1 cellular context compared by ENCODE assay signal in the genomic region with DNA sequence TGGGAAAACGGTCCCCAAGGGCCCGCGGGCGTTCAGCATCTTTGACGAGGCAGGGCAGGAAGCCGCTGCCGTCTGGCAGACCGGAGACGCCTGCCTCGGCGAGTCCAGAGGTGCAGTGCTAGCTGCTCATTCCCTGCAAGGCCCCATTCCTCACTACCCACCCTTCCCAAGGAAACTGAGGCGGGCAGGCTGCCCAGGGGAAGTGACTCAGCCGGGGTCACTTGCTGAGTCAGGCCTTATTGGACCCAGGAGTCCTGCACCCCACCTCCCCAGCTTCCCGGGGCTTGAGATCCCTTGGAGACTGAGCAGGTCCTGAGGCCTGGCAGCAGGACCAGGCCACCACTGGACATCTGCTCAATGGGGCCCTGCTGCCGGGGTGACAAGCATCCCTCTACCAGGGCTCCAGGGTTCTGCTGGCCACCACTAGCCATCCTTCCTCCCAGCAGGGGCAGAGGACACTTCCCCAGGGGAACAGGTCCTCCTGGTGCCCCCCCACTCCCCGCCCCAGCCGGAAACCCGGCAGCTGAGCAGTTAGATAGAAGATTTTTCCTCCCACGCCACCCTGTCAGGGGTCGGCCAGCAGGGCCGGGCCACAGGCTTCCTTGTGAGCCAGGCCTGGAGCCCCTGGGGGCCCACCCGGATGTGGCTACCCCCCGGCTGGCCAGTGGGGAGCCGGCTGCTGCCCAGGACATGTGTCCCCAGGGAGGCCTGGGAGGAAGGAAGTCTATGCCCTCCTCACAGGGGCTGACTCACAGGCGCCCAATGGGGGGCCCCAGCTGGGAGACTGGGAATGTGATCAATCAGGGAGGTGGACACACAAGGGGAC.
TF ChIP-seq lines count a peak whose summit lies in the region.

No MANE protein-coding gene starts in this region.

TF ChIP-seq in HCT116, 20 proteins besides CTCF, POLR2A, EP300 and RAD21 (continued from another document):
- TF ChIP-seq, protein P1, sequence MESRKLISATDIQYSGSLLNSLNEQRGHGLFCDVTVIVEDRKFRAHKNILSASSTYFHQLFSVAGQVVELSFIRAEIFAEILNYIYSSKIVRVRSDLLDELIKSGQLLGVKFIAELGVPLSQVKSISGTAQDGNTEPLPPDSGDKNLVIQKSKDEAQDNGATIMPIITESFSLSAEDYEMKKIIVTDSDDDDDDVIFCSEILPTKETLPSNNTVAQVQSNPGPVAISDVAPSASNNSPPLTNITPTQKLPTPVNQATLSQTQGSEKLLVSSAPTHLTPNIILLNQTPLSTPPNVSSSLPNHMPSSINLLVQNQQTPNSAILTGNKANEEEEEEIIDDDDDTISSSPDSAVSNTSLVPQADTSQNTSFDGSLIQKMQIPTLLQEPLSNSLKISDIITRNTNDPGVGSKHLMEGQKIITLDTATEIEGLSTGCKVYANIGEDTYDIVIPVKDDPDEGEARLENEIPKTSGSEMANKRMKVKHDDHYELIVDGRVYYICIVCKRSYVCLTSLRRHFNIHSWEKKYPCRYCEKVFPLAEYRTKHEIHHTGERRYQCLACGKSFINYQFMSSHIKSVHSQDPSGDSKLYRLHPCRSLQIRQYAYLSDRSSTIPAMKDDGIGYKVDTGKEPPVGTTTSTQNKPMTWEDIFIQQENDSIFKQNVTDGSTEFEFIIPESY (IDR thresholded peaks at IDR 0.05; ENCODE audit: extremely low read depth, insufficient replicate concordance, low read length): no peak
- TF ChIP-seq JUND (IDR thresholded peaks at IDR 0.05): no peak
- TF ChIP-seq SP1 (IDR thresholded peaks at IDR 0.05; ENCODE audit: low read depth): no peak
- TF ChIP-seq TCF7L2 (IDR thresholded peaks at IDR 0.05; ENCODE audit: borderline replicate concordance, extremely low read depth, insufficient read depth, insufficient read length): no peak
- no peak for TF ChIP-seq YY1 (IDR thresholded peaks at IDR 0.05; ENCODE audit: extremely low read depth, insufficient replicate concordance, low read depth, low read length)
- TF ChIP-seq, protein P2, sequence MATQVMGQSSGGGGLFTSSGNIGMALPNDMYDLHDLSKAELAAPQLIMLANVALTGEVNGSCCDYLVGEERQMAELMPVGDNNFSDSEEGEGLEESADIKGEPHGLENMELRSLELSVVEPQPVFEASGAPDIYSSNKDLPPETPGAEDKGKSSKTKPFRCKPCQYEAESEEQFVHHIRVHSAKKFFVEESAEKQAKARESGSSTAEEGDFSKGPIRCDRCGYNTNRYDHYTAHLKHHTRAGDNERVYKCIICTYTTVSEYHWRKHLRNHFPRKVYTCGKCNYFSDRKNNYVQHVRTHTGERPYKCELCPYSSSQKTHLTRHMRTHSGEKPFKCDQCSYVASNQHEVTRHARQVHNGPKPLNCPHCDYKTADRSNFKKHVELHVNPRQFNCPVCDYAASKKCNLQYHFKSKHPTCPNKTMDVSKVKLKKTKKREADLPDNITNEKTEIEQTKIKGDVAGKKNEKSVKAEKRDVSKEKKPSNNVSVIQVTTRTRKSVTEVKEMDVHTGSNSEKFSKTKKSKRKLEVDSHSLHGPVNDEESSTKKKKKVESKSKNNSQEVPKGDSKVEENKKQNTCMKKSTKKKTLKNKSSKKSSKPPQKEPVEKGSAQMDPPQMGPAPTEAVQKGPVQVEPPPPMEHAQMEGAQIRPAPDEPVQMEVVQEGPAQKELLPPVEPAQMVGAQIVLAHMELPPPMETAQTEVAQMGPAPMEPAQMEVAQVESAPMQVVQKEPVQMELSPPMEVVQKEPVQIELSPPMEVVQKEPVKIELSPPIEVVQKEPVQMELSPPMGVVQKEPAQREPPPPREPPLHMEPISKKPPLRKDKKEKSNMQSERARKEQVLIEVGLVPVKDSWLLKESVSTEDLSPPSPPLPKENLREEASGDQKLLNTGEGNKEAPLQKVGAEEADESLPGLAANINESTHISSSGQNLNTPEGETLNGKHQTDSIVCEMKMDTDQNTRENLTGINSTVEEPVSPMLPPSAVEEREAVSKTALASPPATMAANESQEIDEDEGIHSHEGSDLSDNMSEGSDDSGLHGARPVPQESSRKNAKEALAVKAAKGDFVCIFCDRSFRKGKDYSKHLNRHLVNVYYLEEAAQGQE (IDR thresholded peaks at IDR 0.05; ENCODE audit: low read depth): no peak
- TF ChIP-seq ZFX (IDR thresholded peaks at IDR 0.05): no peak
- no peak for TF ChIP-seq EGR1 (IDR thresholded peaks at IDR 0.05; ENCODE audit: low read depth)
- TF ChIP-seq, protein P3, sequence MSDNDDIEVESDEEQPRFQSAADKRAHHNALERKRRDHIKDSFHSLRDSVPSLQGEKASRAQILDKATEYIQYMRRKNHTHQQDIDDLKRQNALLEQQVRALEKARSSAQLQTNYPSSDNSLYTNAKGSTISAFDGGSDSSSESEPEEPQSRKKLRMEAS (IDR thresholded peaks at IDR 0.05): no peak
- TF ChIP-seq CBX3 (IDR thresholded peaks at IDR 0.05; ENCODE audit: low read depth): no peak
- TF ChIP-seq FOSL1 (IDR thresholded peaks at IDR 0.05; ENCODE audit: low read depth): no peak
